1 cellular context compared by ENCODE assay signal in genomic region chr15:70439304-70439877, GRCh38.
TF ChIP-seq lines count a peak whose summit lies in the region.

No MANE protein-coding gene starts in this region.

TF ChIP-seq in K562, 482 proteins besides CTCF, POLR2A, EP300 and RAD21 (continued from another document and continues in another):
- TF ChIP-seq ZBTB40 (IDR thresholded peaks at IDR 0.05), result no peak
- no peak for TF ChIP-seq ZBTB40 (CRISPR knock-in tag; IDR thresholded peaks at IDR 0.05)
- no peak for TF ChIP-seq ELF4 (CRISPR knock-in tag; IDR thresholded peaks at IDR 0.05)
- TF ChIP-seq SMARCE1 (IDR thresholded peaks at IDR 0.05), result peak; percentile 71; the same call in 1 of the 2 replicates
- no peak for TF ChIP-seq ZNF184 (CRISPR knock-in tag; IDR thresholded peaks at IDR 0.05)
- TF ChIP-seq HDGF (IDR thresholded peaks at IDR 0.05), result no peak
- TF ChIP-seq ATF7 (IDR thresholded peaks at IDR 0.05), result peak; percentile 54
- TF ChIP-seq BCLAF1 (IDR thresholded peaks at IDR 0.05; ENCODE audit: borderline replicate concordance in 1 of 2, control insufficient read depth in 1 of 2, low read depth in 2 of 2, low read length in 1 of 2), result no peak
- TF ChIP-seq MCM5 (IDR thresholded peaks at IDR 0.05; ENCODE audit: low read depth), result no peak
- no peak for TF ChIP-seq SNIP1 (IDR thresholded peaks at IDR 0.05; ENCODE audit: low read depth)
- TF ChIP-seq SRSF1 (IDR thresholded peaks at IDR 0.05; ENCODE audit: low read depth, low read length), result no peak
- TF ChIP-seq ZNF407 (IDR thresholded peaks at IDR 0.05; ENCODE audit: low read depth), result no peak
- no peak for TF ChIP-seq SMARCC2 (IDR thresholded peaks at IDR 0.05; ENCODE audit: low read depth)
- peak; percentile 91 for TF ChIP-seq ELF1 (tag; IDR thresholded peaks at IDR 0.05)
- peak; percentile 61 for TF ChIP-seq MEIS2 (IDR thresholded peaks at IDR 0.05; ENCODE audit: partially characterized antibody)
- 0 out of 4 replicates have a peak, but pooled peaks of 1 of the 2 experiments have one; percentile 43 for TF ChIP-seq HDAC1 (IDR thresholded peaks at IDR 0.05)
- TF ChIP-seq ZNF717 (CRISPR knock-in tag; IDR thresholded peaks at IDR 0.05), result no peak
- TF ChIP-seq ZNF76 (CRISPR knock-in tag; IDR thresholded peaks at IDR 0.05; ENCODE audit: borderline replicate concordance), result no peak
- no peak for TF ChIP-seq ZNF232 (CRISPR knock-in tag; IDR thresholded peaks at IDR 0.05)
- TF ChIP-seq THRB (CRISPR knock-in tag; conservative IDR thresholded peaks at IDR 0.05), result no peak
- 0 out of 2 replicates have a peak, but pooled peaks have one; percentile 28 for TF ChIP-seq CREB3L1 (IDR thresholded peaks at IDR 0.05; ENCODE audit: borderline replicate concordance, low read depth)
- TF ChIP-seq CLOCK (CRISPR knock-in tag; IDR thresholded peaks at IDR 0.05; ENCODE audit: borderline replicate concordance), result no peak
- no peak for TF ChIP-seq FOXP1 (CRISPR knock-in tag; IDR thresholded peaks at IDR 0.05)
- TF ChIP-seq ZBTB34 (CRISPR knock-in tag; IDR thresholded peaks at IDR 0.05), result no peak
- TF ChIP-seq MTA1 (IDR thresholded peaks at IDR 0.05; ENCODE audit: borderline replicate concordance), result no peak; the same call in 1 of the 2 replicates
